In genomic region chr11:83721286-83721685, GRCh38 we compare ENCODE assay signal across 25 cellular contexts.
DNase-seq lines count a peak whose midpoint lies in the region; ATAC-seq and TF ChIP-seq lines count a peak whose summit lies in the region.
"Had no signal": no experiment of that assay in that cellular context is flagged by ENCODE, and none has a peak within 500 bp of the region (broad histone marks: within the 10 kb centered on the region; RNA-seq: fewer than 3 reads in every experiment).

No MANE protein-coding gene starts in this region.

- no peak overlapping the region for H3K4me3 ChIP-seq in right atrium auricular region
- H3K4me3 ChIP-seq: BLaER1, coronary artery, MG63, Peyer's patch, smooth muscle cell, suprapubic skin had no signal

- DNase-seq in ELR (ENCODE audit: low read depth) (peak; percentile 22), NCI-H460 (ENCODE audit: extremely low read depth, low read depth) (peak; percentile 71), amniotic epithelial cell (ENCODE audit: low read depth) (peak; percentile 40), kidney glomerular epithelial cell (lab: John Stamatoyannopoulos, UW) (peak; percentile 20), right atrium auricular region (ENCODE audit: low spot score) (no peak), NCI-H2196 treated with DMSO at 0.1 percent for 48 hours (lab: John Stamatoyannopoulos, UW; ENCODE audit: unreplicated experiment) (no peak), NCI-H187 (lab: John Stamatoyannopoulos, UW) (no peak)
- DNase-seq: ACHN; activated CD4-positive, alpha-beta T cell treated with anti-CD3 and anti-CD28 coated beads for 48 hours; activated naive CD4-positive, alpha-beta T cell; activated T-cell treated with anti-CD3 and anti-CD28 coated beads, Interleukin-2, amount 50 U/mL, for 24 hours; amniotic stem cell; COR-L47; MG63; naive thymus-derived CD4-positive, alpha-beta T cell; NCI-H2081 treated with DMSO at 0.1 percent for 48 hours; NCI-H510A treated with DMSO at 0.1 percent for 48 hours; Peyer's patch; stimulated activated CD4-positive, alpha-beta T cell treated with anti-CD3 and anti-CD28 coated beads, Interleukin-2, amount 100 ng/mL, for 24 hours; T-helper 2 cell had no signal

- H3K27me3 ChIP-seq in right atrium auricular region = no peaks in the 10 kb centered on the region
- H3K27me3 ChIP-seq: BLaER1, Peyer's patch, suprapubic skin had no signal

- no peaks in the 10 kb centered on the region for H3K9me3 ChIP-seq in right atrium auricular region
- H3K9me3 ChIP-seq: BLaER1, MG63, Peyer's patch, suprapubic skin had no signal

- peaks cover 0 to 19% of the 10 kb centered on the region in 2 donors for H3K4me1 ChIP-seq in right atrium auricular region
- H3K4me1 ChIP-seq: BLaER1, Peyer's patch had no signal

- TF ChIP-seq CTCF in right atrium auricular region (IDR thresholded peaks at IDR 0.05) = no peak

- ATAC-seq in HG03095 (IDR thresholded peaks at IDR 0.05; ENCODE audit: unreplicated experiment) = no peak
- ATAC-seq: naive thymus-derived CD4-positive, alpha-beta T cell had no signal

- no peak overlapping the region for H3K27ac ChIP-seq in right atrium auricular region
- H3K27ac ChIP-seq: BLaER1, coronary artery, Peyer's patch, suprapubic skin had no signal

- no peaks in the 10 kb centered on the region for H3K36me3 ChIP-seq in right atrium auricular region
- H3K36me3 ChIP-seq: BLaER1, MG63, Peyer's patch, suprapubic skin had no signal

Comparison
In these comparisons a context has a peak if more than half of its experiments do, and no peak if none do; other contexts are left out.
1. DNase-seq: peak in ELR (single experiment), NCI-H460 (single experiment), amniotic epithelial cell (single experiment) and kidney glomerular epithelial cell (single experiment); none in right atrium auricular region (single experiment), NCI-H2196 treated with DMSO at 0.1 percent for 48 hours (single experiment) and NCI-H187 (0 of 2).